ENCODE assay signal across 1 cellular context in the genomic region with DNA sequence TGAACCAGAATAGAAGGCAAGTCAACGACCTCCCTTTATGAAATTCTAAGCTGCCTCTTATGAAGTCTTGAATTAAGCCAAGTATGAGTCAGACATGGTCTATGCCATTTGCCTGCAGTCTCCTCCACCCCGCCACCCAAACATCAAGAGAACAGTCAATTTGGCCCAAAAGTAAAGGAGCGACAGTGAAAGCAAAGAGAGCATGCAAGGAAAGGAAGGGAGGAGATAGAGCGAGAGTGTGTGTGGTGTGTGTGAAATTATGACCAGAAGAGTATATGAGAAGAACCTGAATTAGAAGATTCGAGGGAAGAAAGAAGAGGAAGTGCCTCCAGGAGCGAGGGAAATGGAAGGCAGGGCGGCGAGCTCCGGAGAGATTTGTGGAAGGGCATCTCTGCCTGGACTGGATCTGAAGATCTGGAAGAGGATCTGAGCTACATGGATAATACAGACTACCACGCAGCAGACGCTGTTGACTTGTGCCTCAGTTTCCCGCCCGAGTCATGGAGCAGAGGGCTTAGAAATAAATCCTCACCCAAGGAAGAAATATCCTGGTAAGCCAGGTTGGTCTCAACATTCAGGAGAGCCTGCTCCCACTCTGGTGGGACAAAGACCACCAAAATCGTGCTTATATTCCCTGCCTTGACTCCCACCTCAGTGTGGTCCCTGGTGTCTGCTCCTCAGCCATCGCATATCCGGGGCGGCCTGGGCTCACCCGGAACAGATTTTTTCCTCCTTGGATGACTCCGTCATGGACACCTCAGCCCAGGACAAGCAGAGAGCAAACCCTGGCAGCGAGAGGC.
TF ChIP-seq lines count a peak whose summit lies in the region.

No MANE protein-coding gene starts in this region.

TF ChIP-seq in GM12878, 131 proteins besides CTCF, POLR2A, EP300 and RAD21 (continued from another document):
- TF ChIP-seq JUND (IDR thresholded peaks at IDR 0.05; ENCODE audit: low read depth, low read length) (no peak), SPI1 (IDR thresholded peaks at IDR 0.05; ENCODE audit: borderline replicate concordance, insufficient read depth, low read depth, low read length) (peak; percentile 86)
